ENCODE assay signal across 8 cellular contexts in the genomic region with DNA sequence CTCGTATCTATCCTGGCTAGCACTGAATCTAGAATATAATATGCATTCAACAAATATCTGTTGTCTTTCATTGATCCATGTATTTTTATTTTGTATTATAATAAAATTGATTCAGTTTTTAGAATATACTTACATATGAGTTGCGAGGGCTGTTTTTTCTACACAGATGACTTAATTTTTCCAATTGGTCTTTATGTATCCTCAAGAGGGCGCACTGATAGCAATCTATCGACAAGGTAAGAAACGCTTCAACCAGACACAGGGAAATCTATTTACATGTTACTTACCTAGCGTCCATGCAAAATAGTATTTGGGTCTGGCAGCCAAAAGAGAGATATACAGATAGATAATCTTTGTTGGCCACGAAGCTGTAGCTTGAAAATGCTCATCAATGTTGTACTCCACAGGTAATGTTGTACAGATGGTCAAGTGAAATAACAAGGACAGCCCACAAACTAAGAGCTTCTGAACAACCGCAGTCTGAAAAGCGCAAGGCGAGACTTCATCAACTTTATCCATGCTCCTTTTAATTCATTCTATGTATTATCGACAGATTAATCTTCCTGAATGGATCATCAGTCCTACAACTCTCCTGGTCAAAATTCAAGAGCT. TPM values are rescaled to one million over a fixed set of nuclear protein-coding genes. Genes with fewer than 3 reads are reported as not detected.
DNase-seq lines count a peak whose midpoint lies in the region; ATAC-seq and TF ChIP-seq lines count a peak whose summit lies in the region.

No MANE protein-coding gene starts in this region.

- ATAC-seq in SK-N-SH treated with all-trans-retinoic acid at 6 μM for 48 hours (peak; percentile 78), HG03175 (IDR thresholded peaks at IDR 0.05; ENCODE audit: unreplicated experiment) (no peak)

- H3K27me3 Mint-ChIP-seq in activated CD4-positive, alpha-beta T cell treated with anti-CD3 and anti-CD28 coated beads, Interleukin-2, amount 10 ng/mL, durations not matched to agents 7 days and 5 days, result no peaks in the 10 kb centered on the region

- POLR2A ChIA-PET in activated CD4-positive, alpha-beta T cell treated with anti-CD3 and anti-CD28 coated beads, Interleukin-2, amount 10 ng/mL, durations not matched to agents 7 days and 5 days (lab: Charles Lee), result no interaction called here

- no peaks in the 10 kb centered on the region for H3K36me3 Mint-ChIP-seq in activated CD4-positive, alpha-beta T cell treated with anti-CD3 and anti-CD28 coated beads, Interleukin-2, amount 10 ng/mL, durations not matched to agents 7 days and 5 days (ENCODE audit: low read depth)

- no peaks in the 10 kb centered on the region for H3K4me1 Mint-ChIP-seq in activated CD4-positive, alpha-beta T cell treated with anti-CD3 and anti-CD28 coated beads, Interleukin-2, amount 10 ng/mL, durations not matched to agents 7 days and 5 days

- peak; percentile 22 for DNase-seq in activated CD4-positive, alpha-beta T cell treated with anti-CD3 and anti-CD28 coated beads, Interleukin-2, amount 10 ng/mL, durations not matched to agents 7 days and 5 days
- no peak for DNase-seq in activated CD4-positive, alpha-beta T cell treated with anti-CD3 and anti-CD28 coated beads for 4 hours
- DNase-seq in NCI-H1048 (lab: John Stamatoyannopoulos, UW), result peak; percentile 66
- peak; percentile 51 for DNase-seq in germinal center (ENCODE audit: low spot score)
- DNase-seq in stromal cell of bone marrow (ENCODE audit: low read depth), result peak; percentile 48
- DNase-seq in cerebellar nuclear complex (lab: John Stamatoyannopoulos, UW), result no peak

- H3K4me3 Mint-ChIP-seq in activated CD4-positive, alpha-beta T cell treated with anti-CD3 and anti-CD28 coated beads, Interleukin-2, amount 10 ng/mL, durations not matched to agents 7 days and 5 days, result no peak overlapping the region

- no peaks in the 10 kb centered on the region for H3K9me3 Mint-ChIP-seq in activated CD4-positive, alpha-beta T cell treated with anti-CD3 and anti-CD28 coated beads, Interleukin-2, amount 10 ng/mL, durations not matched to agents 7 days and 5 days

- H3K27ac Mint-ChIP-seq in activated CD4-positive, alpha-beta T cell treated with anti-CD3 and anti-CD28 coated beads, Interleukin-2, amount 10 ng/mL, durations not matched to agents 7 days and 5 days, result no peak overlapping the region

- CTCF ChIA-PET in activated CD4-positive, alpha-beta T cell treated with anti-CD3 and anti-CD28 coated beads, Interleukin-2, amount 10 ng/mL, durations not matched to agents 7 days and 5 days (lab: Charles Lee), result interaction anchor here (1.4 to 1.5 kb wide), 2 partner anchors 9 to 239 kb away, joined by 3 to 5 read pairs; no protein-coding TSS in a partner anchor

TF ChIP-seq in SK-N-SH treated with all-trans-retinoic acid at 6 μM for 48 hours, 23 proteins besides CTCF, POLR2A, EP300 and RAD21:
- TF ChIP-seq RARB (CRISPR knock-in tag; IDR thresholded peaks at IDR 0.05) (no peak), ZFP3 (CRISPR knock-in tag; IDR thresholded peaks at IDR 0.05) (no peak), TCF4 (CRISPR knock-in tag; IDR thresholded peaks at IDR 0.05; ENCODE audit: borderline replicate concordance) (no peak), ISL1 (CRISPR knock-in tag; IDR thresholded peaks at IDR 0.05) (no peak), OSR1 (CRISPR knock-in tag; IDR thresholded peaks at IDR 0.05) (no peak), SNAI2 (CRISPR knock-in tag; IDR thresholded peaks at IDR 0.05) (no peak), GLIS3 (CRISPR knock-in tag; IDR thresholded peaks at IDR 0.05) (no peak)
- TF ChIP-seq, protein P1, sequence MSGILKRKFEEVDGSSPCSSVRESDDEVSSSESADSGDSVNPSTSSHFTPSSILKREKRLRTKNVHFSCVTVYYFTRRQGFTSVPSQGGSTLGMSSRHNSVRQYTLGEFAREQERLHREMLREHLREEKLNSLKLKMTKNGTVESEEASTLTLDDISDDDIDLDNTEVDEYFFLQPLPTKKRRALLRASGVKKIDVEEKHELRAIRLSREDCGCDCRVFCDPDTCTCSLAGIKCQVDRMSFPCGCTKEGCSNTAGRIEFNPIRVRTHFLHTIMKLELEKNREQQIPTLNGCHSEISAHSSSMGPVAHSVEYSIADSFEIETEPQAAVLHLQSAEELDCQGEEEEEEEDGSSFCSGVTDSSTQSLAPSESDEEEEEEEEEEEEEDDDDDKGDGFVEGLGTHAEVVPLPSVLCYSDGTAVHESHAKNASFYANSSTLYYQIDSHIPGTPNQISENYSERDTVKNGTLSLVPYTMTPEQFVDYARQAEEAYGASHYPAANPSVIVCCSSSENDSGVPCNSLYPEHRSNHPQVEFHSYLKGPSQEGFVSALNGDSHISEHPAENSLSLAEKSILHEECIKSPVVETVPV (CRISPR knock-in tag; IDR thresholded peaks at IDR 0.05), result no peak
- TF ChIP-seq, protein P2, sequence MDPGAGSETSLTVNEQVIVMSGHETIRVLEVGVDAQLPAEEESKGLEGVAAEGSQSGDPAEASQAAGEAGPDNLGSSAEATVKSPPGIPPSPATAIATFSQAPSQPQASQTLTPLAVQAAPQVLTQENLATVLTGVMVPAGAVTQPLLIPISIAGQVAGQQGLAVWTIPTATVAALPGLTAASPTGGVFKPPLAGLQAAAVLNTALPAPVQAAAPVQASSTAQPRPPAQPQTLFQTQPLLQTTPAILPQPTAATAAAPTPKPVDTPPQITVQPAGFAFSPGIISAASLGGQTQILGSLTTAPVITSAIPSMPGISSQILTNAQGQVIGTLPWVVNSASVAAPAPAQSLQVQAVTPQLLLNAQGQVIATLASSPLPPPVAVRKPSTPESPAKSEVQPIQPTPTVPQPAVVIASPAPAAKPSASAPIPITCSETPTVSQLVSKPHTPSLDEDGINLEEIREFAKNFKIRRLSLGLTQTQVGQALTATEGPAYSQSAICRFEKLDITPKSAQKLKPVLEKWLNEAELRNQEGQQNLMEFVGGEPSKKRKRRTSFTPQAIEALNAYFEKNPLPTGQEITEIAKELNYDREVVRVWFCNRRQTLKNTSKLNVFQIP (CRISPR knock-in tag; IDR thresholded peaks at IDR 0.05; ENCODE audit: borderline replicate concordance, low read depth), result no peak
TF ChIP-seq in SK-N-SH treated with all-trans-retinoic acid at 6 μM for 48 hours: peak in this region for 0.

RNA-seq across cellular contexts. Expression of a gene that starts 35.5 kb away (rescaled TPM):
- 10 to 100 TPM; 36.3 TPM for total RNA-seq in activated CD4-positive, alpha-beta T cell treated with anti-CD3 and anti-CD28 coated beads, Interleukin-2, amount 10 ng/mL, durations not matched to agents 7 days and 5 days

Comparison
In these comparisons a context has a peak if more than half of its experiments do, and no peak if none do; other contexts are left out.
1. DNase-seq: peak in activated CD4-positive, alpha-beta T cell treated with anti-CD3 and anti-CD28 coated beads, Interleukin-2, amount 10 ng/mL, durations not matched to agents 7 days and 5 days (single experiment), NCI-H1048 (single experiment), germinal center (single experiment) and stromal cell of bone marrow (single experiment); none in activated CD4-positive, alpha-beta T cell treated with anti-CD3 and anti-CD28 coated beads for 4 hours (0 of 2) and cerebellar nuclear complex (0 of 2).